In genomic region chr6:27275025-27275956, GRCh38 we compare ENCODE assay signal across 14 cellular contexts. TPM values are rescaled to one million over a fixed set of nuclear protein-coding genes. Genes with fewer than 3 reads are reported as not detected.
DNase-seq lines count a peak whose midpoint lies in the region; ATAC-seq, FAIRE-seq and TF ChIP-seq lines count a peak whose summit lies in the region.
"Had no signal": no experiment of that assay in that cellular context is flagged by ENCODE, and none has a peak within 500 bp of the region (broad histone marks: within the 10 kb centered on the region; RNA-seq: fewer than 3 reads in every experiment).

No MANE protein-coding gene starts in this region.

- H3K4me2 ChIP-seq in PC-9, result peak overlapping the region; percentile 80

- no peaks in the 10 kb centered on the region for H3K9me3 ChIP-seq in PC-9 (ENCODE audit: insufficient read depth, low read depth)
- H3K9me3 ChIP-seq in testis, result no peaks in the 10 kb centered on the region

- POLR2A ChIA-PET in PC-9 (lab: Charles Lee; ENCODE audit: unreplicated experiment), result no interaction called here

- BruUV-seq in PC-9 (replicated peaks; lab: Mats Ljungman, UMichigan), result no TSS peak

- ATAC-seq in GM19035 (IDR thresholded peaks at IDR 0.05; ENCODE audit: unreplicated experiment), result no peak
- ATAC-seq: heart left ventricle, sciatic nerve had no signal

- H3K4me1 ChIP-seq in PC-9 (replicated peaks; ENCODE audit: insufficient read depth) (peaks cover 5% of the 10 kb centered on the region; the same call in 1 of the 2 replicates), testis (no peaks in the 10 kb centered on the region)
- H3K4me1 ChIP-seq: heart left ventricle had no signal

- WGBS in testis, 2 donors, result 9 to 13% methylated on average over 36 of the region's 36 CpGs

- FAIRE-seq in G401.6 (lab: Jason Lieb, UNC), result peak; percentile 84

- H3K36me3 ChIP-seq in PC-9 (ENCODE audit: low read depth) (no peaks in the 10 kb centered on the region), testis (ENCODE audit: low read depth, missing control alignments) (no peaks in the 10 kb centered on the region)
- H3K36me3 ChIP-seq: heart left ventricle had no signal

- no peaks in the 10 kb centered on the region for H3K79me2 ChIP-seq in PC-9 (ENCODE audit: low read depth)

- TF ChIP-seq POLR2A in testis (IDR thresholded peaks at IDR 0.05), result no peak

- H3K27me3 ChIP-seq in PC-9 (ENCODE audit: insufficient read depth, low read depth) (no peaks in the 10 kb centered on the region), testis (no peaks in the 10 kb centered on the region)

- no peaks in the 10 kb centered on the region for H4K20me1 ChIP-seq in PC-9 (ENCODE audit: insufficient read depth)

- DNase-seq in NCI-H146 (lab: John Stamatoyannopoulos, UW), result peak; percentile 11
- no peak for DNase-seq in NCI-H146 treated with DMSO at 0.1 percent for 48 hours (lab: John Stamatoyannopoulos, UW; ENCODE audit: unreplicated experiment)
- no peak for DNase-seq in PC-9
- peak; percentile 45 for DNase-seq in iPS-NIHi7 (ENCODE audit: extremely low spot score)
- DNase-seq in testis, result no peak
- DNase-seq in NCI-H524 (lab: John Stamatoyannopoulos, UW), result no peak
- DNase-seq: 8988T, DND-41, heart left ventricle, NCI-H526 treated with DMSO at 0.1 percent for 48 hours, SW 1271 had no signal

- H3K27ac ChIP-seq in PC-9 (no peak overlapping the region), testis (no peak overlapping the region)
- H3K27ac ChIP-seq: heart left ventricle had no signal

- H2AFZ ChIP-seq in PC-9, result peak overlapping the region; percentile 75

- H3K9me2 ChIP-seq in PC-9 (ENCODE audit: insufficient read depth), result no peaks in the 10 kb centered on the region

- intact Hi-C loops in PC-9 (cut with micrococcal nuclease; ENCODE audit: unreplicated experiment) (no loop called here), testis (cut with DNase I; ENCODE audit: low total_unique reads) (no loop called here)

- CTCF ChIA-PET in PC-9 (lab: Charles Lee), result interaction anchor here (0.6 kb wide), 1 partner anchor 24 kb away, joined by 3 read pairs; no protein-coding TSS in a partner anchor

- TF ChIP-seq CTCF in PC-9 (conservative IDR thresholded peaks at IDR 0.05) (no peak), testis (IDR thresholded peaks at IDR 0.05) (no peak)

- H3F3A ChIP-seq in PC-9 (ENCODE audit: insufficient read depth, low read depth), result peaks cover under 1% of the 10 kb centered on the region; the same call in 1 of the 2 replicates

- H3K4me3 ChIP-seq in PC-9 (peak overlapping the region; percentile 49; the same call in 1 of the 2 replicates), testis (no peak overlapping the region)
- H3K4me3 ChIP-seq: heart left ventricle had no signal

RNA-seq across cellular contexts. Expression of gene PRSS16, which starts 27.8 kb away (rescaled TPM):
- total RNA-seq in PC-9 (2021) (32.3 and 32.5 TPM in 2 replicates), testis (1 to 10 TPM; 7.9 to 8.6 TPM)
- polyA plus RNA-seq in testis (ENCODE audit: insufficient read depth, low read depth, low replicate concordance), result 4.5 TPM
- polyA plus RNA-seq: heart left ventricle had no signal

RNA-seq across cellular contexts. Expression of gene POM121L2, which starts 36.8 kb away (rescaled TPM):
- total RNA-seq in PC-9 (2021) (0.26 TPM in 1 of 2 replicates, not detected in the other), testis (1 to 10 TPM; 4.2 to 5.1 TPM)
- 18.4 TPM for polyA plus RNA-seq in testis (ENCODE audit: insufficient read depth, low read depth, low replicate concordance)
- total RNA-seq: heart left ventricle, sciatic nerve had no signal
- polyA plus RNA-seq: heart left ventricle had no signal

Comparison
In these comparisons a context has a peak if more than half of its experiments do, and no peak if none do; other contexts are left out.
1. DNase-seq: peak in NCI-H146 (single experiment) and iPS-NIHi7 (single experiment); none in NCI-H146 treated with DMSO at 0.1 percent for 48 hours (single experiment), PC-9 (0 of 2), testis (single experiment) and NCI-H524 (0 of 2).